In the genomic region with DNA sequence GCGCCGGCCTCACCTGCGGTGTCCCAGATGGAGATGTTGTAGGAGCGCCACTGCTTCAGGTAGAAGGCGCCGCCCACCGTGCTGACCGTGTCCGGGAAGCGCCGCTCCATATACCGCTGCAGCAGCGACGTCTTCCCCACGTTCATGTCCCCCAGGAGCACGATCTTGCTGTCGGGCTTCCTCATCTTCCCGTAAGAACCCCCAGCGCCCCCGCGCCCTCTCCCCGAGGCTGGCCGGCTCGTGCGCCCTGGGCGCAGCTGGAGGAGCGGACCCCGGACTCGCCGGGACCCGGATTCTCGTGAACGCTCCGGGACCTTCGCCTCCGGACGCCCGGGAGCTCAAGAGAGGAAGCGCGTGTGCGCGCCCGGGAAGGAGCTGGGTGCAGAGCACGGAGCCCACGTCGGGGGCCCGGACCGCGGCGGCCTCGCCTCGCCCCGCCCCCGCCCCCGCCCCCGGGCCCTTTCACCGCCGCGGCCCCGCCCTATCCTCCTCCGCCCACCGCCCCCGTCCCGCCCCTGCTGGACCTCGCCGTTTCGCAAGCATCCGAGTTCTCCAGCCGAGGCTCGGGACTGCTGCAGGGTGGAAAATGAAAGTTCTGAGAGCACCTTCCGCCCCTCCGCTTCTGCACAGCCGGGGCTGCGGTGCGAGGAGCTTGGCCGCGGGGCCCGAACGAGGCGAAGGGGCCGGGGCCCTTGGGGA, we compare ENCODE assay signal across 1 cellular context.
TF ChIP-seq lines count a peak whose summit lies in the region.

A gene with protein sequence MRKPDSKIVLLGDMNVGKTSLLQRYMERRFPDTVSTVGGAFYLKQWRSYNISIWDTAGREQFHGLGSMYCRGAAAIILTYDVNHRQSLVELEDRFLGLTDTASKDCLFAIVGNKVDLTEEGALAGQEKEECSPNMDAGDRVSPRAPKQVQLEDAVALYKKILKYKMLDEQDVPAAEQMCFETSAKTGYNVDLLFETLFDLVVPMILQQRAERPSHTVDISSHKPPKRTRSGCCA (minus strand): TSS at position 388 of the 699 bp plus-strand sequence. CDS start 203 bp downstream, at position 185.

TF ChIP-seq in GM12878, 131 proteins besides CTCF, POLR2A, EP300 and RAD21 (continued from another document and continues in another):
- TF ChIP-seq, protein P1, sequence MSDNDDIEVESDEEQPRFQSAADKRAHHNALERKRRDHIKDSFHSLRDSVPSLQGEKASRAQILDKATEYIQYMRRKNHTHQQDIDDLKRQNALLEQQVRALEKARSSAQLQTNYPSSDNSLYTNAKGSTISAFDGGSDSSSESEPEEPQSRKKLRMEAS (IDR thresholded peaks at IDR 0.05; ENCODE audit: low read depth, low read length) = 0 out of 2 replicates have a peak, but pooled peaks have one; percentile 8
- TF ChIP-seq MXI1 (IDR thresholded peaks at IDR 0.05; ENCODE audit: low read depth, low read length) (peak; percentile 21; the same call in 1 of the 2 replicates), SP1 (IDR thresholded peaks at IDR 0.05; ENCODE audit: low read depth, low read length) (peak; percentile 19), ZSCAN29 (IDR thresholded peaks at IDR 0.05) (no peak), IKZF2 (IDR thresholded peaks at IDR 0.05) (peak in 1 of 2 experiments; percentile 52; a peak in 1 of 4 replicates), YY1 (IDR thresholded peaks at IDR 0.05; ENCODE audit: low read depth, low read length) (peak; percentile 23), GATAD2B (conservative IDR thresholded peaks at IDR 0.05; ENCODE audit: low read depth) (peak; percentile 6), BMI1 (IDR thresholded peaks at IDR 0.05; ENCODE audit: borderline replicate concordance) (no peak), NFXL1 (IDR thresholded peaks at IDR 0.05; ENCODE audit: borderline replicate concordance) (no peak), RB1 (IDR thresholded peaks at IDR 0.05; ENCODE audit: borderline replicate concordance) (peak; percentile 32; the same call in 1 of the 2 replicates), LARP7 (IDR thresholded peaks at IDR 0.05) (peak; percentile 68; the same call in 1 of the 2 replicates), ESRRA (IDR thresholded peaks at IDR 0.05; ENCODE audit: low read length) (no peak), TBL1XR1 (IDR thresholded peaks at IDR 0.05; ENCODE audit: low read depth, low read length) (no peak), NR2C2 (IDR thresholded peaks at IDR 0.05; ENCODE audit: borderline replicate concordance, control insufficient read depth, insufficient read length, low read depth) (no peak), TAF1 (IDR thresholded peaks at IDR 0.05; ENCODE audit: borderline replicate concordance, low read depth, low read length) (peak; percentile 51; the same call in 1 of the 2 replicates), HDAC6 (IDR thresholded peaks at IDR 0.05; ENCODE audit: unreplicated experiment) (peak; percentile 99), SRF (IDR thresholded peaks at IDR 0.05; ENCODE audit: low read depth in 2 of 2, low read length in 2 of 2) (no peak), MEF2A (IDR thresholded peaks at IDR 0.05; ENCODE audit: insufficient read depth, low read depth, low read length) (no peak)
- TF ChIP-seq, protein P2, sequence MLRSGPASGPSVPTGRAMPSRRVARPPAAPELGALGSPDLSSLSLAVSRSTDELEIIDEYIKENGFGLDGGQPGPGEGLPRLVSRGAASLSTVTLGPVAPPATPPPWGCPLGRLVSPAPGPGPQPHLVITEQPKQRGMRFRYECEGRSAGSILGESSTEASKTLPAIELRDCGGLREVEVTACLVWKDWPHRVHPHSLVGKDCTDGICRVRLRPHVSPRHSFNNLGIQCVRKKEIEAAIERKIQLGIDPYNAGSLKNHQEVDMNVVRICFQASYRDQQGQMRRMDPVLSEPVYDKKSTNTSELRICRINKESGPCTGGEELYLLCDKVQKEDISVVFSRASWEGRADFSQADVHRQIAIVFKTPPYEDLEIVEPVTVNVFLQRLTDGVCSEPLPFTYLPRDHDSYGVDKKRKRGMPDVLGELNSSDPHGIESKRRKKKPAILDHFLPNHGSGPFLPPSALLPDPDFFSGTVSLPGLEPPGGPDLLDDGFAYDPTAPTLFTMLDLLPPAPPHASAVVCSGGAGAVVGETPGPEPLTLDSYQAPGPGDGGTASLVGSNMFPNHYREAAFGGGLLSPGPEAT (IDR thresholded peaks at IDR 0.05; ENCODE audit: low read depth) = 0 out of 2 replicates have a peak, but pooled peaks have one; percentile 35
- TF ChIP-seq, protein P3, sequence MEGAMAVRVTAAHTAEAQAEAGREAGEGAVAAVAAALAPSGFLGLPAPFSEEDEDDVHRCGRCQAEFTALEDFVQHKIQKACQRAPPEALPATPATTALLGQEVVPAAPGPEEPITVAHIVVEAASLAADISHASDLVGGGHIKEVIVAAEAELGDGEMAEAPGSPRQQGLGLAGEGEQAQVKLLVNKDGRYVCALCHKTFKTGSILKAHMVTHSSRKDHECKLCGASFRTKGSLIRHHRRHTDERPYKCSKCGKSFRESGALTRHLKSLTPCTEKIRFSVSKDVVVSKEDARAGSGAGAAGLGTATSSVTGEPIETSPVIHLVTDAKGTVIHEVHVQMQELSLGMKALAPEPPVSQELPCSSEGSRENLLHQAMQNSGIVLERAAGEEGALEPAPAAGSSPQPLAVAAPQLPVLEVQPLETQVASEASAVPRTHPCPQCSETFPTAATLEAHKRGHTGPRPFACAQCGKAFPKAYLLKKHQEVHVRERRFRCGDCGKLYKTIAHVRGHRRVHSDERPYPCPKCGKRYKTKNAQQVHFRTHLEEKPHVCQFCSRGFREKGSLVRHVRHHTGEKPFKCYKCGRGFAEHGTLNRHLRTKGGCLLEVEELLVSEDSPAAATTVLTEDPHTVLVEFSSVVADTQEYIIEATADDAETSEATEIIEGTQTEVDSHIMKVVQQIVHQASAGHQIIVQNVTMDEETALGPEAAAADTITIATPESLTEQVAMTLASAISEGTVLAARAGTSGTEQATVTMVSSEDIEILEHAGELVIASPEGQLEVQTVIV (IDR thresholded peaks at IDR 0.05; ENCODE audit: borderline replicate concordance, partially characterized antibody) = no peak
- TF ChIP-seq, protein P4, sequence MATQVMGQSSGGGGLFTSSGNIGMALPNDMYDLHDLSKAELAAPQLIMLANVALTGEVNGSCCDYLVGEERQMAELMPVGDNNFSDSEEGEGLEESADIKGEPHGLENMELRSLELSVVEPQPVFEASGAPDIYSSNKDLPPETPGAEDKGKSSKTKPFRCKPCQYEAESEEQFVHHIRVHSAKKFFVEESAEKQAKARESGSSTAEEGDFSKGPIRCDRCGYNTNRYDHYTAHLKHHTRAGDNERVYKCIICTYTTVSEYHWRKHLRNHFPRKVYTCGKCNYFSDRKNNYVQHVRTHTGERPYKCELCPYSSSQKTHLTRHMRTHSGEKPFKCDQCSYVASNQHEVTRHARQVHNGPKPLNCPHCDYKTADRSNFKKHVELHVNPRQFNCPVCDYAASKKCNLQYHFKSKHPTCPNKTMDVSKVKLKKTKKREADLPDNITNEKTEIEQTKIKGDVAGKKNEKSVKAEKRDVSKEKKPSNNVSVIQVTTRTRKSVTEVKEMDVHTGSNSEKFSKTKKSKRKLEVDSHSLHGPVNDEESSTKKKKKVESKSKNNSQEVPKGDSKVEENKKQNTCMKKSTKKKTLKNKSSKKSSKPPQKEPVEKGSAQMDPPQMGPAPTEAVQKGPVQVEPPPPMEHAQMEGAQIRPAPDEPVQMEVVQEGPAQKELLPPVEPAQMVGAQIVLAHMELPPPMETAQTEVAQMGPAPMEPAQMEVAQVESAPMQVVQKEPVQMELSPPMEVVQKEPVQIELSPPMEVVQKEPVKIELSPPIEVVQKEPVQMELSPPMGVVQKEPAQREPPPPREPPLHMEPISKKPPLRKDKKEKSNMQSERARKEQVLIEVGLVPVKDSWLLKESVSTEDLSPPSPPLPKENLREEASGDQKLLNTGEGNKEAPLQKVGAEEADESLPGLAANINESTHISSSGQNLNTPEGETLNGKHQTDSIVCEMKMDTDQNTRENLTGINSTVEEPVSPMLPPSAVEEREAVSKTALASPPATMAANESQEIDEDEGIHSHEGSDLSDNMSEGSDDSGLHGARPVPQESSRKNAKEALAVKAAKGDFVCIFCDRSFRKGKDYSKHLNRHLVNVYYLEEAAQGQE (IDR thresholded peaks at IDR 0.05; ENCODE audit: low read depth, low read length) = no peak
- TF ChIP-seq, protein P5, sequence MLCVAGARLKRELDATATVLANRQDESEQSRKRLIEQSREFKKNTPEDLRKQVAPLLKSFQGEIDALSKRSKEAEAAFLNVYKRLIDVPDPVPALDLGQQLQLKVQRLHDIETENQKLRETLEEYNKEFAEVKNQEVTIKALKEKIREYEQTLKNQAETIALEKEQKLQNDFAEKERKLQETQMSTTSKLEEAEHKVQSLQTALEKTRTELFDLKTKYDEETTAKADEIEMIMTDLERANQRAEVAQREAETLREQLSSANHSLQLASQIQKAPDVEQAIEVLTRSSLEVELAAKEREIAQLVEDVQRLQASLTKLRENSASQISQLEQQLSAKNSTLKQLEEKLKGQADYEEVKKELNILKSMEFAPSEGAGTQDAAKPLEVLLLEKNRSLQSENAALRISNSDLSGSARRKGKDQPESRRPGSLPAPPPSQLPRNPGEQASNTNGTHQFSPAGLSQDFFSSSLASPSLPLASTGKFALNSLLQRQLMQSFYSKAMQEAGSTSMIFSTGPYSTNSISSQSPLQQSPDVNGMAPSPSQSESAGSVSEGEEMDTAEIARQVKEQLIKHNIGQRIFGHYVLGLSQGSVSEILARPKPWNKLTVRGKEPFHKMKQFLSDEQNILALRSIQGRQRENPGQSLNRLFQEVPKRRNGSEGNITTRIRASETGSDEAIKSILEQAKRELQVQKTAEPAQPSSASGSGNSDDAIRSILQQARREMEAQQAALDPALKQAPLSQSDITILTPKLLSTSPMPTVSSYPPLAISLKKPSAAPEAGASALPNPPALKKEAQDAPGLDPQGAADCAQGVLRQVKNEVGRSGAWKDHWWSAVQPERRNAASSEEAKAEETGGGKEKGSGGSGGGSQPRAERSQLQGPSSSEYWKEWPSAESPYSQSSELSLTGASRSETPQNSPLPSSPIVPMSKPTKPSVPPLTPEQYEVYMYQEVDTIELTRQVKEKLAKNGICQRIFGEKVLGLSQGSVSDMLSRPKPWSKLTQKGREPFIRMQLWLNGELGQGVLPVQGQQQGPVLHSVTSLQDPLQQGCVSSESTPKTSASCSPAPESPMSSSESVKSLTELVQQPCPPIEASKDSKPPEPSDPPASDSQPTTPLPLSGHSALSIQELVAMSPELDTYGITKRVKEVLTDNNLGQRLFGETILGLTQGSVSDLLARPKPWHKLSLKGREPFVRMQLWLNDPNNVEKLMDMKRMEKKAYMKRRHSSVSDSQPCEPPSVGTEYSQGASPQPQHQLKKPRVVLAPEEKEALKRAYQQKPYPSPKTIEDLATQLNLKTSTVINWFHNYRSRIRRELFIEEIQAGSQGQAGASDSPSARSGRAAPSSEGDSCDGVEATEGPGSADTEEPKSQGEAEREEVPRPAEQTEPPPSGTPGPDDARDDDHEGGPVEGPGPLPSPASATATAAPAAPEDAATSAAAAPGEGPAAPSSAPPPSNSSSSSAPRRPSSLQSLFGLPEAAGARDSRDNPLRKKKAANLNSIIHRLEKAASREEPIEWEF (IDR thresholded peaks at IDR 0.05; ENCODE audit: insufficient replicate concordance, low read depth, low read length) = no peak
- TF ChIP-seq, protein P6, sequence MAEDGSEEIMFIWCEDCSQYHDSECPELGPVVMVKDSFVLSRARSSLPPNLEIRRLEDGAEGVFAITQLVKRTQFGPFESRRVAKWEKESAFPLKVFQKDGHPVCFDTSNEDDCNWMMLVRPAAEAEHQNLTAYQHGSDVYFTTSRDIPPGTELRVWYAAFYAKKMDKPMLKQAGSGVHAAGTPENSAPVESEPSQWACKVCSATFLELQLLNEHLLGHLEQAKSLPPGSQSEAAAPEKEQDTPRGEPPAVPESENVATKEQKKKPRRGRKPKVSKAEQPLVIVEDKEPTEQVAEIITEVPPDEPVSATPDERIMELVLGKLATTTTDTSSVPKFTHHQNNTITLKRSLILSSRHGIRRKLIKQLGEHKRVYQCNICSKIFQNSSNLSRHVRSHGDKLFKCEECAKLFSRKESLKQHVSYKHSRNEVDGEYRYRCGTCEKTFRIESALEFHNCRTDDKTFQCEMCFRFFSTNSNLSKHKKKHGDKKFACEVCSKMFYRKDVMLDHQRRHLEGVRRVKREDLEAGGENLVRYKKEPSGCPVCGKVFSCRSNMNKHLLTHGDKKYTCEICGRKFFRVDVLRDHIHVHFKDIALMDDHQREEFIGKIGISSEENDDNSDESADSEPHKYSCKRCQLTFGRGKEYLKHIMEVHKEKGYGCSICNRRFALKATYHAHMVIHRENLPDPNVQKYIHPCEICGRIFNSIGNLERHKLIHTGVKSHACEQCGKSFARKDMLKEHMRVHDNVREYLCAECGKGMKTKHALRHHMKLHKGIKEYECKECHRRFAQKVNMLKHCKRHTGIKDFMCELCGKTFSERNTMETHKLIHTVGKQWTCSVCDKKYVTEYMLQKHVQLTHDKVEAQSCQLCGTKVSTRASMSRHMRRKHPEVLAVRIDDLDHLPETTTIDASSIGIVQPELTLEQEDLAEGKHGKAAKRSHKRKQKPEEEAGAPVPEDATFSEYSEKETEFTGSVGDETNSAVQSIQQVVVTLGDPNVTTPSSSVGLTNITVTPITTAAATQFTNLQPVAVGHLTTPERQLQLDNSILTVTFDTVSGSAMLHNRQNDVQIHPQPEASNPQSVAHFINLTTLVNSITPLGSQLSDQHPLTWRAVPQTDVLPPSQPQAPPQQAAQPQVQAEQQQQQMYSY (CRISPR knock-in tag; IDR thresholded peaks at IDR 0.05) = no peak
- TF ChIP-seq, protein P7, sequence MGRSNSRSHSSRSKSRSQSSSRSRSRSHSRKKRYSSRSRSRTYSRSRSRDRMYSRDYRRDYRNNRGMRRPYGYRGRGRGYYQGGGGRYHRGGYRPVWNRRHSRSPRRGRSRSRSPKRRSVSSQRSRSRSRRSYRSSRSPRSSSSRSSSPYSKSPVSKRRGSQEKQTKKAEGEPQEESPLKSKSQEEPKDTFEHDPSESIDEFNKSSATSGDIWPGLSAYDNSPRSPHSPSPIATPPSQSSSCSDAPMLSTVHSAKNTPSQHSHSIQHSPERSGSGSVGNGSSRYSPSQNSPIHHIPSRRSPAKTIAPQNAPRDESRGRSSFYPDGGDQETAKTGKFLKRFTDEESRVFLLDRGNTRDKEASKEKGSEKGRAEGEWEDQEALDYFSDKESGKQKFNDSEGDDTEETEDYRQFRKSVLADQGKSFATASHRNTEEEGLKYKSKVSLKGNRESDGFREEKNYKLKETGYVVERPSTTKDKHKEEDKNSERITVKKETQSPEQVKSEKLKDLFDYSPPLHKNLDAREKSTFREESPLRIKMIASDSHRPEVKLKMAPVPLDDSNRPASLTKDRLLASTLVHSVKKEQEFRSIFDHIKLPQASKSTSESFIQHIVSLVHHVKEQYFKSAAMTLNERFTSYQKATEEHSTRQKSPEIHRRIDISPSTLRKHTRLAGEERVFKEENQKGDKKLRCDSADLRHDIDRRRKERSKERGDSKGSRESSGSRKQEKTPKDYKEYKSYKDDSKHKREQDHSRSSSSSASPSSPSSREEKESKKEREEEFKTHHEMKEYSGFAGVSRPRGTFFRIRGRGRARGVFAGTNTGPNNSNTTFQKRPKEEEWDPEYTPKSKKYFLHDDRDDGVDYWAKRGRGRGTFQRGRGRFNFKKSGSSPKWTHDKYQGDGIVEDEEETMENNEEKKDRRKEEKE (IDR thresholded peaks at IDR 0.05) = no peak
- TF ChIP-seq, protein P8, sequence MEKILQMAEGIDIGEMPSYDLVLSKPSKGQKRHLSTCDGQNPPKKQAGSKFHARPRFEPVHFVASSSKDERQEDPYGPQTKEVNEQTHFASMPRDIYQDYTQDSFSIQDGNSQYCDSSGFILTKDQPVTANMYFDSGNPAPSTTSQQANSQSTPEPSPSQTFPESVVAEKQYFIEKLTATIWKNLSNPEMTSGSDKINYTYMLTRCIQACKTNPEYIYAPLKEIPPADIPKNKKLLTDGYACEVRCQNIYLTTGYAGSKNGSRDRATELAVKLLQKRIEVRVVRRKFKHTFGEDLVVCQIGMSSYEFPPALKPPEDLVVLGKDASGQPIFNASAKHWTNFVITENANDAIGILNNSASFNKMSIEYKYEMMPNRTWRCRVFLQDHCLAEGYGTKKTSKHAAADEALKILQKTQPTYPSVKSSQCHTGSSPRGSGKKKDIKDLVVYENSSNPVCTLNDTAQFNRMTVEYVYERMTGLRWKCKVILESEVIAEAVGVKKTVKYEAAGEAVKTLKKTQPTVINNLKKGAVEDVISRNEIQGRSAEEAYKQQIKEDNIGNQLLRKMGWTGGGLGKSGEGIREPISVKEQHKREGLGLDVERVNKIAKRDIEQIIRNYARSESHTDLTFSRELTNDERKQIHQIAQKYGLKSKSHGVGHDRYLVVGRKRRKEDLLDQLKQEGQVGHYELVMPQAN (conservative IDR thresholded peaks at IDR 0.05) = peak; percentile 25
